ENCODE assay signal across 14 cellular contexts in genomic region chr9:91611582-91611981, GRCh38.
A peak's percentile ranks its signal among the peaks of the same experiment; 100 is the strongest.
DNase-seq lines count a peak whose midpoint lies in the region; ATAC-seq, FAIRE-seq and TF ChIP-seq lines count a peak whose summit lies in the region.
"Had no signal": no experiment of that assay in that cellular context is flagged by ENCODE, and none has a peak within 500 bp of the region (broad histone marks: within the 10 kb centered on the region; RNA-seq: fewer than 3 reads in every experiment).

No MANE protein-coding gene starts in this region.

- no peaks in the 10 kb centered on the region for H3K9me2 ChIP-seq in GM23248 (ENCODE audit: insufficient read depth)
- H3K9me2 ChIP-seq: SK-N-SH had no signal

- H3K36me3 ChIP-seq in GM23248 (ENCODE audit: low read depth) (no peaks in the 10 kb centered on the region), kidney (ENCODE audit: control insufficient read depth in 1 of 2, insufficient read depth in 2 of 2, low read length in 2 of 2) (no peaks in the 10 kb centered on the region)
- no peaks in the 10 kb centered on the region for H3K36me3 ChIP-seq in CD4-positive, alpha-beta memory T cell (ENCODE audit: insufficient read depth, low read length)

- H3K4me1 Mint-ChIP-seq in CD4-positive, alpha-beta memory T cell = no peaks in the 10 kb centered on the region
- H3K4me1 Mint-ChIP-seq: CD8-positive, alpha-beta memory T cell had no signal

- H3F3A ChIP-seq in GM23248 (ENCODE audit: insufficient read depth) = peaks cover 5% of the 10 kb centered on the region; the same call in 1 of the 2 replicates

- no peaks in the 10 kb centered on the region for H3K79me2 ChIP-seq in GM23248 (ENCODE audit: insufficient read depth)

- FAIRE-seq in A549 (lab: Jason Lieb, UNC) = peak; percentile 23
- no peak for FAIRE-seq in kidney (lab: Jason Lieb, UNC)
- FAIRE-seq: H54, HTR-8/SVneo had no signal

- POLR2A ChIA-PET in A549 (lab: Yijun Ruan, JAX) = no interaction called here
- POLR2A ChIA-PET in CD4-positive, alpha-beta memory T cell (lab: Charles Lee; ENCODE audit: partially characterized antibody) = interaction anchor here (0.5 kb wide), 1 partner anchor 16 kb away, joined by 3 read pairs; no protein-coding TSS in a partner anchor

- no peak overlapping the region for H2AFZ ChIP-seq in GM23248

- H3K9me3 ChIP-seq in A549 (no peaks in the 10 kb centered on the region), GM23248 (ENCODE audit: low read depth) (no peaks in the 10 kb centered on the region), kidney (ENCODE audit: control insufficient read depth in 1 of 2, low read length in 2 of 2) (no peaks in the 10 kb centered on the region)
- no peaks in the 10 kb centered on the region for H3K9me3 ChIP-seq in CD4-positive, alpha-beta memory T cell (ENCODE audit: control insufficient read depth in 1 of 2, low read length in 2 of 2)
- H3K9me3 ChIP-seq: SK-N-SH had no signal

- no peak overlapping the region for H3K27ac ChIP-seq in A549
- no peak overlapping the region for H3K27ac ChIP-seq in GM23248
- H3K27ac ChIP-seq in CD4-positive, alpha-beta memory T cell (ENCODE audit: low read depth, low read length) = no peak overlapping the region
- no peak overlapping the region for H3K27ac ChIP-seq in kidney (ENCODE audit: low read depth in 2 of 2, low read length in 2 of 2)

- H3K27me3 ChIP-seq in GM23248 (replicated peaks; ENCODE audit: insufficient read depth) = no peaks in the 10 kb centered on the region
- H3K27me3 ChIP-seq in CD4-positive, alpha-beta memory T cell (ENCODE audit: insufficient read depth, low read length) = no peaks in the 10 kb centered on the region

- H3K4me1 ChIP-seq in A549 (no peaks in the 10 kb centered on the region), GM23248 (ENCODE audit: insufficient read depth) (no peaks in the 10 kb centered on the region), kidney (ENCODE audit: control insufficient read depth in 1 of 2, insufficient read depth in 1 of 2, low read depth in 1 of 2, low read length in 2 of 2) (no peaks in the 10 kb centered on the region)
- no peaks in the 10 kb centered on the region for H3K4me1 ChIP-seq in CD4-positive, alpha-beta memory T cell (ENCODE audit: insufficient read depth, low read length)

- H3K36me3 Mint-ChIP-seq in CD4-positive, alpha-beta memory T cell = no peaks in the 10 kb centered on the region
- H3K36me3 Mint-ChIP-seq: CD8-positive, alpha-beta memory T cell had no signal

- DNase-seq in A549 (ENCODE audit: low read depth in 1 of 2, low spot score in 1 of 2) = peak in 1 of 2 experiments; percentile 9
- peak; percentile 49 for DNase-seq in GM23248
- peak; percentile 10 for DNase-seq in astrocyte of the spinal cord (ENCODE audit: low read depth, low spot score)
- DNase-seq in fibroblast of villous mesenchyme (ENCODE audit: low read depth) = peak; percentile 22
- DNase-seq in CD4-positive, alpha-beta memory T cell = no peak
- no peak for DNase-seq in kidney
- DNase-seq in EL = no peak
- DNase-seq: CD8-positive, alpha-beta memory T cell; NCI-H1092; NCI-H1694 treated with DMSO at 0.1 percent for 48 hours; SK-N-SH had no signal

- intact Hi-C loops in CD4-positive, alpha-beta memory T cell (cut with micrococcal nuclease) = no loop called here
- intact Hi-C loops in kidney (cut with DNase I) = no loop called here

- H3K9ac ChIP-seq in GM23248 = no peak overlapping the region
- no peak overlapping the region for H3K9ac ChIP-seq in kidney (ENCODE audit: low read length in 2 of 2)
- H3K9ac ChIP-seq: SK-N-SH had no signal

- CTCF ChIA-PET in A549 (lab: Yijun Ruan, JAX) = interaction anchor here (0.9 to 1.6 kb wide), 4 partner anchors 14 to 696 kb away, joined by 3 read pairs; no protein-coding TSS in a partner anchor
- CTCF ChIA-PET in CD4-positive, alpha-beta memory T cell (lab: Charles Lee; ENCODE audit: partially characterized antibody) = no interaction called here

- no peak for TF ChIP-seq EP300 in A549 (IDR thresholded peaks at IDR 0.05)

- no peak for TF ChIP-seq POLR2A in A549 (IDR thresholded peaks at IDR 0.05; ENCODE audit: low read length)

- 13% methylated on average over 5 of the region's 5 CpGs for WGBS in A549 (ENCODE audit: missing lambda C conversion rate)
- 46 to 55% methylated on average over 5 of the region's 5 CpGs for WGBS in GM23248 (ENCODE audit: low coverage in 1 of 2, low lambda C conversion rate in 2 of 2, missing lambda C conversion rate in 2 of 2), 2 experiments

- no peak for TF ChIP-seq RAD21 in A549 (conservative IDR thresholded peaks at IDR 0.05 in 1 of 2, IDR thresholded peaks at IDR 0.05 in 1 of 2)

- H3K27me3 Mint-ChIP-seq in CD4-positive, alpha-beta memory T cell = peaks cover 6 to 8% of the 10 kb centered on the region in 2 donors

- H4K20me1 ChIP-seq in GM23248 (ENCODE audit: insufficient read depth) = no peaks in the 10 kb centered on the region

- H3K27ac Mint-ChIP-seq in CD4-positive, alpha-beta memory T cell = no peak overlapping the region
- H3K27ac Mint-ChIP-seq: CD8-positive, alpha-beta memory T cell had no signal

- in situ Hi-C loops in GM23248 (cut with MboI) = no loop called here
- in situ Hi-C loops in astrocyte of the spinal cord (cut with HindIII; ENCODE audit: low sequenced_read_pairs) = no loop called here

- H3K4me2 ChIP-seq in A549 = no peak overlapping the region
- H3K4me2 ChIP-seq in GM23248 (ENCODE audit: unreplicated experiment) = no peak overlapping the region
- H3K4me2 ChIP-seq: SK-N-SH had no signal

- no peak overlapping the region for H3K4me3 Mint-ChIP-seq in CD4-positive, alpha-beta memory T cell
- H3K4me3 Mint-ChIP-seq: CD8-positive, alpha-beta memory T cell had no signal

- H3K4me3 ChIP-seq in A549 = no peak overlapping the region
- H3K4me3 ChIP-seq in GM23248 = no peak overlapping the region
- H3K4me3 ChIP-seq in astrocyte of the spinal cord (ENCODE audit: low read depth, low read length) = no peak overlapping the region
- no peak overlapping the region for H3K4me3 ChIP-seq in fibroblast of villous mesenchyme (ENCODE audit: low read depth, low read length)
- no peak overlapping the region for H3K4me3 ChIP-seq in CD4-positive, alpha-beta memory T cell (ENCODE audit: low read length in 2 of 2)
- no peak overlapping the region for H3K4me3 ChIP-seq in kidney (ENCODE audit: low read length in 2 of 2)

- no peak for TF ChIP-seq CTCF in A549 (IDR thresholded peaks at IDR 0.05)
- TF ChIP-seq CTCF in astrocyte of the spinal cord (IDR thresholded peaks at IDR 0.05; ENCODE audit: low read depth, low read length) = no peak
- TF ChIP-seq CTCF in fibroblast of villous mesenchyme (IDR thresholded peaks at IDR 0.05; ENCODE audit: insufficient read depth, low read depth, low read length) = no peak
- no peak for TF ChIP-seq CTCF in kidney (IDR thresholded peaks at IDR 0.05; ENCODE audit: borderline replicate concordance, extremely low read depth, insufficient read depth)

- H3K9me3 Mint-ChIP-seq in CD4-positive, alpha-beta memory T cell = peaks cover 0 to 5% (median 0%) of the 10 kb centered on the region in 8 donors

- ATAC-seq in A549 (no peak), HG03571 (IDR thresholded peaks at IDR 0.05; ENCODE audit: unreplicated experiment) (no peak)

TF ChIP-seq in A549, 52 proteins besides CTCF, POLR2A, EP300 and RAD21:
- TF ChIP-seq HOXB5 (CRISPR knock-in tag; IDR thresholded peaks at IDR 0.05) = no peak
- no peak for TF ChIP-seq FOSB (CRISPR knock-in tag; IDR thresholded peaks at IDR 0.05)
- no peak for TF ChIP-seq TP53 (CRISPR knock-in tag; IDR thresholded peaks at IDR 0.05)
- TF ChIP-seq CBX8 (IDR thresholded peaks at IDR 0.05) = no peak
- no peak for TF ChIP-seq MYC (IDR thresholded peaks at IDR 0.05; ENCODE audit: borderline replicate concordance, low read length)
- TF ChIP-seq E2F6 (IDR thresholded peaks at IDR 0.05; ENCODE audit: borderline replicate concordance, low read depth) = no peak
- no peak for TF ChIP-seq ZNF302 (CRISPR knock-in tag; IDR thresholded peaks at IDR 0.05)
- TF ChIP-seq NPAS2 (CRISPR knock-in tag; IDR thresholded peaks at IDR 0.05; ENCODE audit: borderline replicate concordance) = no peak
- TF ChIP-seq CHD4 (IDR thresholded peaks at IDR 0.05; ENCODE audit: borderline replicate concordance) = no peak
- no peak for TF ChIP-seq HOXB13 (CRISPR knock-in tag; IDR thresholded peaks at IDR 0.05; ENCODE audit: low read depth)
- no peak for TF ChIP-seq RARB (CRISPR knock-in tag; IDR thresholded peaks at IDR 0.05)
- TF ChIP-seq ZC3H11A (IDR thresholded peaks at IDR 0.05) = no peak
- TF ChIP-seq JUN (IDR thresholded peaks at IDR 0.05) = no peak
- TF ChIP-seq GATA3 (IDR thresholded peaks at IDR 0.05; ENCODE audit: borderline replicate concordance) = no peak

Comparison
In these comparisons a context has a peak if more than half of its experiments do, and no peak if none do; other contexts are left out.
1. DNase-seq: peak in GM23248 (single experiment), astrocyte of the spinal cord (single experiment) and fibroblast of villous mesenchyme (single experiment); none in CD4-positive, alpha-beta memory T cell (0 of 5), kidney (single experiment) and EL (single experiment).